Comparison of ENCODE assay signal across 2 cellular contexts in genomic region chr1:177208920-177209319, GRCh38.
TF ChIP-seq lines count a peak whose summit lies in the region.

No MANE protein-coding gene starts in this region.

TF ChIP-seq in SK-N-SH, 30 proteins besides CTCF, POLR2A, EP300 and RAD21:
- no peak for TF ChIP-seq FOSL2 (IDR thresholded peaks at IDR 0.05; ENCODE audit: borderline replicate concordance, low read depth)
- no peak for TF ChIP-seq SMC3 (IDR thresholded peaks at IDR 0.05; ENCODE audit: low read depth, low read length)
- TF ChIP-seq, protein P1, sequence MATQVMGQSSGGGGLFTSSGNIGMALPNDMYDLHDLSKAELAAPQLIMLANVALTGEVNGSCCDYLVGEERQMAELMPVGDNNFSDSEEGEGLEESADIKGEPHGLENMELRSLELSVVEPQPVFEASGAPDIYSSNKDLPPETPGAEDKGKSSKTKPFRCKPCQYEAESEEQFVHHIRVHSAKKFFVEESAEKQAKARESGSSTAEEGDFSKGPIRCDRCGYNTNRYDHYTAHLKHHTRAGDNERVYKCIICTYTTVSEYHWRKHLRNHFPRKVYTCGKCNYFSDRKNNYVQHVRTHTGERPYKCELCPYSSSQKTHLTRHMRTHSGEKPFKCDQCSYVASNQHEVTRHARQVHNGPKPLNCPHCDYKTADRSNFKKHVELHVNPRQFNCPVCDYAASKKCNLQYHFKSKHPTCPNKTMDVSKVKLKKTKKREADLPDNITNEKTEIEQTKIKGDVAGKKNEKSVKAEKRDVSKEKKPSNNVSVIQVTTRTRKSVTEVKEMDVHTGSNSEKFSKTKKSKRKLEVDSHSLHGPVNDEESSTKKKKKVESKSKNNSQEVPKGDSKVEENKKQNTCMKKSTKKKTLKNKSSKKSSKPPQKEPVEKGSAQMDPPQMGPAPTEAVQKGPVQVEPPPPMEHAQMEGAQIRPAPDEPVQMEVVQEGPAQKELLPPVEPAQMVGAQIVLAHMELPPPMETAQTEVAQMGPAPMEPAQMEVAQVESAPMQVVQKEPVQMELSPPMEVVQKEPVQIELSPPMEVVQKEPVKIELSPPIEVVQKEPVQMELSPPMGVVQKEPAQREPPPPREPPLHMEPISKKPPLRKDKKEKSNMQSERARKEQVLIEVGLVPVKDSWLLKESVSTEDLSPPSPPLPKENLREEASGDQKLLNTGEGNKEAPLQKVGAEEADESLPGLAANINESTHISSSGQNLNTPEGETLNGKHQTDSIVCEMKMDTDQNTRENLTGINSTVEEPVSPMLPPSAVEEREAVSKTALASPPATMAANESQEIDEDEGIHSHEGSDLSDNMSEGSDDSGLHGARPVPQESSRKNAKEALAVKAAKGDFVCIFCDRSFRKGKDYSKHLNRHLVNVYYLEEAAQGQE (IDR thresholded peaks at IDR 0.05; ENCODE audit: low read depth, low read length), result no peak
- no peak for TF ChIP-seq TEAD4 (IDR thresholded peaks at IDR 0.05; ENCODE audit: borderline replicate concordance, insufficient read depth)
- no peak for TF ChIP-seq ELF1 (IDR thresholded peaks at IDR 0.05)
- no peak for TF ChIP-seq JUND (IDR thresholded peaks at IDR 0.05)
- TF ChIP-seq USF2 (IDR thresholded peaks at IDR 0.05; ENCODE audit: borderline replicate concordance, low read depth, low read length), result no peak
- TF ChIP-seq YY1 (IDR thresholded peaks at IDR 0.05; ENCODE audit: low read depth), result no peak
- TF ChIP-seq NRF1 (IDR thresholded peaks at IDR 0.05; ENCODE audit: low read depth, low read length), result no peak
- no peak for TF ChIP-seq RFX5 (IDR thresholded peaks at IDR 0.05; ENCODE audit: low read length)
- TF ChIP-seq GABPA (IDR thresholded peaks at IDR 0.05; ENCODE audit: low read depth), result no peak

TF ChIP-seq in SK-N-SH treated with all-trans-retinoic acid at 6 μM for 48 hours, 23 proteins besides CTCF, POLR2A, EP300 and RAD21:
- no peak for TF ChIP-seq TSHZ2 (CRISPR knock-in tag; IDR thresholded peaks at IDR 0.05)
- TF ChIP-seq PPARA (CRISPR knock-in tag; IDR thresholded peaks at IDR 0.05; ENCODE audit: borderline replicate concordance), result no peak
- no peak for TF ChIP-seq ZNF8 (CRISPR knock-in tag; IDR thresholded peaks at IDR 0.05)
- TF ChIP-seq RARB (CRISPR knock-in tag; IDR thresholded peaks at IDR 0.05), result no peak
- no peak for TF ChIP-seq ZFP3 (CRISPR knock-in tag; IDR thresholded peaks at IDR 0.05)
- TF ChIP-seq, protein P2, sequence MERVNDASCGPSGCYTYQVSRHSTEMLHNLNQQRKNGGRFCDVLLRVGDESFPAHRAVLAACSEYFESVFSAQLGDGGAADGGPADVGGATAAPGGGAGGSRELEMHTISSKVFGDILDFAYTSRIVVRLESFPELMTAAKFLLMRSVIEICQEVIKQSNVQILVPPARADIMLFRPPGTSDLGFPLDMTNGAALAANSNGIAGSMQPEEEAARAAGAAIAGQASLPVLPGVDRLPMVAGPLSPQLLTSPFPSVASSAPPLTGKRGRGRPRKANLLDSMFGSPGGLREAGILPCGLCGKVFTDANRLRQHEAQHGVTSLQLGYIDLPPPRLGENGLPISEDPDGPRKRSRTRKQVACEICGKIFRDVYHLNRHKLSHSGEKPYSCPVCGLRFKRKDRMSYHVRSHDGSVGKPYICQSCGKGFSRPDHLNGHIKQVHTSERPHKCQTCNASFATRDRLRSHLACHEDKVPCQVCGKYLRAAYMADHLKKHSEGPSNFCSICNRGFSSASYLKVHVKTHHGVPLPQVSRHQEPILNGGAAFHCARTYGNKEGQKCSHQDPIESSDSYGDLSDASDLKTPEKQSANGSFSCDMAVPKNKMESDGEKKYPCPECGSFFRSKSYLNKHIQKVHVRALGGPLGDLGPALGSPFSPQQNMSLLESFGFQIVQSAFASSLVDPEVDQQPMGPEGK (CRISPR knock-in tag; IDR thresholded peaks at IDR 0.05; ENCODE audit: borderline replicate concordance), result no peak
- TF ChIP-seq ZFP30 (CRISPR knock-in tag; IDR thresholded peaks at IDR 0.05), result no peak
- no peak for TF ChIP-seq ZNF565 (CRISPR knock-in tag; conservative IDR thresholded peaks at IDR 0.05; ENCODE audit: low read depth)
- no peak for TF ChIP-seq ISL1 (CRISPR knock-in tag; IDR thresholded peaks at IDR 0.05)
- no peak for TF ChIP-seq BACH2 (CRISPR knock-in tag; IDR thresholded peaks at IDR 0.05; ENCODE audit: borderline replicate concordance)
- no peak for TF ChIP-seq ZNF70 (CRISPR knock-in tag; IDR thresholded peaks at IDR 0.05)
- no peak for TF ChIP-seq SNAI2 (CRISPR knock-in tag; IDR thresholded peaks at IDR 0.05)
- TF ChIP-seq ESRRG (CRISPR knock-in tag; IDR thresholded peaks at IDR 0.05), result no peak
- no peak for TF ChIP-seq ZC3H10 (CRISPR knock-in tag; IDR thresholded peaks at IDR 0.05)
- no peak for TF ChIP-seq TCF4 (CRISPR knock-in tag; IDR thresholded peaks at IDR 0.05; ENCODE audit: borderline replicate concordance)
- TF ChIP-seq CSDC2 (CRISPR knock-in tag; IDR thresholded peaks at IDR 0.05), result no peak
- TF ChIP-seq, protein P3, sequence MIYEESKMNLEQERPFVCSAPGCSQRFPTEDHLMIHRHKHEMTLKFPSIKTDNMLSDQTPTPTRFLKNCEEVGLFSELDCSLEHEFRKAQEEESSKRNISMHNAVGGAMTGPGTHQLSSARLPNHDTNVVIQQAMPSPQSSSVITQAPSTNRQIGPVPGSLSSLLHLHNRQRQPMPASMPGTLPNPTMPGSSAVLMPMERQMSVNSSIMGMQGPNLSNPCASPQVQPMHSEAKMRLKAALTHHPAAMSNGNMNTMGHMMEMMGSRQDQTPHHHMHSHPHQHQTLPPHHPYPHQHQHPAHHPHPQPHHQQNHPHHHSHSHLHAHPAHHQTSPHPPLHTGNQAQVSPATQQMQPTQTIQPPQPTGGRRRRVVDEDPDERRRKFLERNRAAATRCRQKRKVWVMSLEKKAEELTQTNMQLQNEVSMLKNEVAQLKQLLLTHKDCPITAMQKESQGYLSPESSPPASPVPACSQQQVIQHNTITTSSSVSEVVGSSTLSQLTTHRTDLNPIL (CRISPR knock-in tag; IDR thresholded peaks at IDR 0.05; ENCODE audit: low read depth), result no peak
- TF ChIP-seq GLIS3 (CRISPR knock-in tag; IDR thresholded peaks at IDR 0.05), result no peak
- TF ChIP-seq ARNTL (CRISPR knock-in tag; IDR thresholded peaks at IDR 0.05; ENCODE audit: borderline replicate concordance, low read depth), result no peak
